ENCODE assay signal across 1 cellular context in the genomic region with DNA sequence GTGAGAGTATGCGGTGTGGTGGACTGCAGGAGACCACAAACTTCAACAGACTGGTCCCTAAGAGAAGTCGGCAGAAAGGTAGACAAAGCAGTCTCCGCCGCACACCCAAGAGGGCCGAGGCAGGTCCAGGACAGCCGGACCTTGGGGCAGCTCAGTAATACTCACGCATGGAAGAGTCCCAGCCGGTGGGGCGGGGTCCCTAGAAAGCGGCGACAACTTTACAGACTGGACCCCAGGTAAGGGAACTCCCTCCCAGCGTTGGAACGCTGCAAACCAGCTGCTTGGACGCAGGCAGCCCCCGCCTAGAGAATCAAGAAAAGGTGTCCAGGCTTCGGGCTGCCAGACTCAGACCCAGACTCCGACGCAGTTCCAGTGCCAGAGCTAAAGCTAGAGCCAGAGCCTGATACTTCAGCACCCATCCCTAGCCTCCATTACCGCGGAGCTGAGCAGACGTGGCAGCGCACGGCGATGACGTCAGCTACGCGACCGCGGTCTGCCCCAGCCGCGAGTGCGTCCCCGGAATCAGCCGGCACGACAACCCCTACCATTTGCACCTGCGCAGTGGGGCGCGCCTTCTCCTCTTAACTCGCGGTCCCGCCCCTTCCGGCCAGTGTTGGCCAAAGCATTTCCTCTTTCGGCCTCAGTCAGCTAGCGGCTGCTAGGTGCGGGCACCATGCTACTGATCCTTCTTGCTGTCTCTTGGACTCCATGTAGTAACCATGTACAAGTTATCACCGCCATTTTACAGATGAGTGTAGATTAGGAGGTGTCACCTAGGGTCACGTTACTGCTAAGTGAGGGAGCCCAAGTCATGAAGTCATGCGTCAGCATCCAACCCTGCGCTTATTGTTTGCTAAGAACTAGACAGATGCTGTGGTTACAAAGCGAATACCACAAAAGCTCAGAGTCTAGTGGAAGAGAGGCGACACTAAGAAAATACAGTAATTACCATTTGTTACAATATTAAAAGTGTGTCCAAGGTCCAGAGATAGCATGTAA.
A peak's percentile ranks its signal among the peaks of the same experiment; 100 is the strongest.
TF ChIP-seq lines count a peak whose summit lies in the region.

A gene with protein sequence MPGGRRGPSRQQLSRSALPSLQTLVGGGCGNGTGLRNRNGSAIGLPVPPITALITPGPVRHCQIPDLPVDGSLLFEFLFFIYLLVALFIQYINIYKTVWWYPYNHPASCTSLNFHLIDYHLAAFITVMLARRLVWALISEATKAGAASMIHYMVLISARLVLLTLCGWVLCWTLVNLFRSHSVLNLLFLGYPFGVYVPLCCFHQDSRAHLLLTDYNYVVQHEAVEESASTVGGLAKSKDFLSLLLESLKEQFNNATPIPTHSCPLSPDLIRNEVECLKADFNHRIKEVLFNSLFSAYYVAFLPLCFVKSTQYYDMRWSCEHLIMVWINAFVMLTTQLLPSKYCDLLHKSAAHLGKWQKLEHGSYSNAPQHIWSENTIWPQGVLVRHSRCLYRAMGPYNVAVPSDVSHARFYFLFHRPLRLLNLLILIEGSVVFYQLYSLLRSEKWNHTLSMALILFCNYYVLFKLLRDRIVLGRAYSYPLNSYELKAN (minus strand): TSS at position 445 of the 999 bp plus-strand sequence. CDS start 1,541 bp downstream, outside the sequence.

TF ChIP-seq in HepG2, 621 proteins besides CTCF, POLR2A, EP300 and RAD21 (continued from another document and continues in another):
- TF ChIP-seq, protein P1, sequence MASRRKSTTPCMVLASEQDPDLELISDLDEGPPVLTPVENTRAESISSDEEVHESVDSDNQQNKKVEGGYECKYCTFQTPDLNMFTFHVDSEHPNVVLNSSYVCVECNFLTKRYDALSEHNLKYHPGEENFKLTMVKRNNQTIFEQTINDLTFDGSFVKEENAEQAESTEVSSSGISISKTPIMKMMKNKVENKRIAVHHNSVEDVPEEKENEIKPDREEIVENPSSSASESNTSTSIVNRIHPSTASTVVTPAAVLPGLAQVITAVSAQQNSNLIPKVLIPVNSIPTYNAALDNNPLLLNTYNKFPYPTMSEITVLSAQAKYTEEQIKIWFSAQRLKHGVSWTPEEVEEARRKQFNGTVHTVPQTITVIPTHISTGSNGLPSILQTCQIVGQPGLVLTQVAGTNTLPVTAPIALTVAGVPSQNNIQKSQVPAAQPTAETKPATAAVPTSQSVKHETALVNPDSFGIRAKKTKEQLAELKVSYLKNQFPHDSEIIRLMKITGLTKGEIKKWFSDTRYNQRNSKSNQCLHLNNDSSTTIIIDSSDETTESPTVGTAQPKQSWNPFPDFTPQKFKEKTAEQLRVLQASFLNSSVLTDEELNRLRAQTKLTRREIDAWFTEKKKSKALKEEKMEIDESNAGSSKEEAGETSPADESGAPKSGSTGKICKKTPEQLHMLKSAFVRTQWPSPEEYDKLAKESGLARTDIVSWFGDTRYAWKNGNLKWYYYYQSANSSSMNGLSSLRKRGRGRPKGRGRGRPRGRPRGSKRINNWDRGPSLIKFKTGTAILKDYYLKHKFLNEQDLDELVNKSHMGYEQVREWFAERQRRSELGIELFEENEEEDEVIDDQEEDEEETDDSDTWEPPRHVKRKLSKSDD (CRISPR knock-in tag; IDR thresholded peaks at IDR 0.05; ENCODE audit: low read depth) = peak; percentile 98
- no peak for TF ChIP-seq SMARCE1 (IDR thresholded peaks at IDR 0.05; ENCODE audit: borderline replicate concordance)
- peak; percentile 69 for TF ChIP-seq TGIF2 (CRISPR knock-in tag; IDR thresholded peaks at IDR 0.05)
- TF ChIP-seq HMG20A (CRISPR knock-in tag; IDR thresholded peaks at IDR 0.05; ENCODE audit: borderline replicate concordance) = no peak; the same call in 1 of the 2 replicates
- TF ChIP-seq FOXC1 (CRISPR knock-in tag; IDR thresholded peaks at IDR 0.05; ENCODE audit: borderline replicate concordance) = no peak; the same call in 1 of the 2 replicates
- no peak for TF ChIP-seq ZNF766 (CRISPR knock-in tag; IDR thresholded peaks at IDR 0.05; ENCODE audit: borderline replicate concordance)
- TF ChIP-seq ZNF660 (CRISPR knock-in tag; IDR thresholded peaks at IDR 0.05; ENCODE audit: borderline replicate concordance, low read depth) = no peak
- TF ChIP-seq KDM3A (CRISPR knock-in tag; IDR thresholded peaks at IDR 0.05; ENCODE audit: low read depth) = peak; percentile 41; the same call in 1 of the 2 replicates
- TF ChIP-seq, protein P2, sequence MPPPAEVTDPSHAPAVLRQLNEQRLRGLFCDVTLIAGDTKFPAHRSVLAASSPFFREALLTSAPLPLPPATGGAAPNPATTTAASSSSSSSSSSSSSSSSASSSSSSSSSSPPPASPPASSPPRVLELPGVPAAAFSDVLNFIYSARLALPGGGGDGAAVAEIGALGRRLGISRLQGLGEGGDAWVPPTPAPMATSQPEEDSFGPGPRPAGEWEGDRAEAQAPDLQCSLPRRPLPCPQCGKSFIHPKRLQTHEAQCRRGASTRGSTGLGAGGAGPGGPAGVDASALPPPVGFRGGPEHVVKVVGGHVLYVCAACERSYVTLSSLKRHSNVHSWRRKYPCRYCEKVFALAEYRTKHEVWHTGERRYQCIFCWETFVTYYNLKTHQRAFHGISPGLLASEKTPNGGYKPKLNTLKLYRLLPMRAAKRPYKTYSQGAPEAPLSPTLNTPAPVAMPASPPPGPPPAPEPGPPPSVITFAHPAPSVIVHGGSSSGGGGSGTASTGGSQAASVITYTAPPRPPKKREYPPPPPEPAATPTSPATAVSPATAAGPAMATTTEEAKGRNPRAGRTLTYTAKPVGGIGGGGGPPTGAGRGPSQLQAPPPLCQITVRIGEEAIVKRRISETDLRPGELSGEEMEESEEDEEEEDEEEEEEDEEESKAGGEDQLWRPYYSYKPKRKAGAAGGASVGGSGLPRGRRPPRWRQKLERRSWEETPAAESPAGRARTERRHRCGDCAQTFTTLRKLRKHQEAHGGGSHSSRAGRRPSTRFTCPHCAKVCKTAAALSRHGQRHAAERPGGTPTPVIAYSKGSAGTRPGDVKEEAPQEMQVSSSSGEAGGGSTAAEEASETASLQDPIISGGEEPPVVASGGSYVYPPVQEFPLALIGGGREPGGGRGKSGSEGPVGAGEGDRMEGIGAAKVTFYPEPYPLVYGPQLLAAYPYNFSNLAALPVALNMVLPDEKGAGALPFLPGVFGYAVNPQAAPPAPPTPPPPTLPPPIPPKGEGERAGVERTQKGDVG (CRISPR knock-in tag; IDR thresholded peaks at IDR 0.05; ENCODE audit: borderline replicate concordance) = peak; percentile 89; the same call in 1 of the 2 replicates
- TF ChIP-seq, protein P3, sequence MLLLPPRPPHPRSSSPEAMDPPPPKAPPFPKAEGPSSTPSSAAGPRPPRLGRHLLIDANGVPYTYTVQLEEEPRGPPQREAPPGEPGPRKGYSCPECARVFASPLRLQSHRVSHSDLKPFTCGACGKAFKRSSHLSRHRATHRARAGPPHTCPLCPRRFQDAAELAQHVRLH (CRISPR knock-in tag; IDR thresholded peaks at IDR 0.05; ENCODE audit: borderline replicate concordance, low read depth) = peak; percentile 91; the same call in 1 of the 2 replicates
- TF ChIP-seq, protein P4, sequence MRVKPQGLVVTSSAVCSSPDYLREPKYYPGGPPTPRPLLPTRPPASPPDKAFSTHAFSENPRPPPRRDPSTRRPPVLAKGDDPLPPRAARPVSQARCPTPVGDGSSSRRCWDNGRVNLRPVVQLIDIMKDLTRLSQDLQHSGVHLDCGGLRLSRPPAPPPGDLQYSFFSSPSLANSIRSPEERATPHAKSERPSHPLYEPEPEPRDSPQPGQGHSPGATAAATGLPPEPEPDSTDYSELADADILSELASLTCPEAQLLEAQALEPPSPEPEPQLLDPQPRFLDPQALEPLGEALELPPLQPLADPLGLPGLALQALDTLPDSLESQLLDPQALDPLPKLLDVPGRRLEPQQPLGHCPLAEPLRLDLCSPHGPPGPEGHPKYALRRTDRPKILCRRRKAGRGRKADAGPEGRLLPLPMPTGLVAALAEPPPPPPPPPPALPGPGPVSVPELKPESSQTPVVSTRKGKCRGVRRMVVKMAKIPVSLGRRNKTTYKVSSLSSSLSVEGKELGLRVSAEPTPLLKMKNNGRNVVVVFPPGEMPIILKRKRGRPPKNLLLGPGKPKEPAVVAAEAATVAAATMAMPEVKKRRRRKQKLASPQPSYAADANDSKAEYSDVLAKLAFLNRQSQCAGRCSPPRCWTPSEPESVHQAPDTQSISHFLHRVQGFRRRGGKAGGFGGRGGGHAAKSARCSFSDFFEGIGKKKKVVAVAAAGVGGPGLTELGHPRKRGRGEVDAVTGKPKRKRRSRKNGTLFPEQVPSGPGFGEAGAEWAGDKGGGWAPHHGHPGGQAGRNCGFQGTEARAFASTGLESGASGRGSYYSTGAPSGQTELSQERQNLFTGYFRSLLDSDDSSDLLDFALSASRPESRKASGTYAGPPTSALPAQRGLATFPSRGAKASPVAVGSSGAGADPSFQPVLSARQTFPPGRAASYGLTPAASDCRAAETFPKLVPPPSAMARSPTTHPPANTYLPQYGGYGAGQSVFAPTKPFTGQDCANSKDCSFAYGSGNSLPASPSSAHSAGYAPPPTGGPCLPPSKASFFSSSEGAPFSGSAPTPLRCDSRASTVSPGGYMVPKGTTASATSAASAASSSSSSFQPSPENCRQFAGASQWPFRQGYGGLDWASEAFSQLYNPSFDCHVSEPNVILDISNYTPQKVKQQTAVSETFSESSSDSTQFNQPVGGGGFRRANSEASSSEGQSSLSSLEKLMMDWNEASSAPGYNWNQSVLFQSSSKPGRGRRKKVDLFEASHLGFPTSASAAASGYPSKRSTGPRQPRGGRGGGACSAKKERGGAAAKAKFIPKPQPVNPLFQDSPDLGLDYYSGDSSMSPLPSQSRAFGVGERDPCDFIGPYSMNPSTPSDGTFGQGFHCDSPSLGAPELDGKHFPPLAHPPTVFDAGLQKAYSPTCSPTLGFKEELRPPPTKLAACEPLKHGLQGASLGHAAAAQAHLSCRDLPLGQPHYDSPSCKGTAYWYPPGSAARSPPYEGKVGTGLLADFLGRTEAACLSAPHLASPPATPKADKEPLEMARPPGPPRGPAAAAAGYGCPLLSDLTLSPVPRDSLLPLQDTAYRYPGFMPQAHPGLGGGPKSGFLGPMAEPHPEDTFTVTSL (CRISPR knock-in tag; IDR thresholded peaks at IDR 0.05; ENCODE audit: borderline replicate concordance) = no peak
- TF ChIP-seq U2AF2 (IDR thresholded peaks at IDR 0.05; ENCODE audit: low read depth, low read length) = no peak
- peak; percentile 79; the same call in 1 of the 2 replicates for TF ChIP-seq ZSCAN9 (CRISPR knock-in tag; IDR thresholded peaks at IDR 0.05; ENCODE audit: borderline replicate concordance)
- peak; percentile 84 for TF ChIP-seq TBX3 (IDR thresholded peaks at IDR 0.05; ENCODE audit: borderline replicate concordance)
- TF ChIP-seq ZNF569 (CRISPR knock-in tag; IDR thresholded peaks at IDR 0.05; ENCODE audit: borderline replicate concordance) = no peak
- TF ChIP-seq, protein P5, sequence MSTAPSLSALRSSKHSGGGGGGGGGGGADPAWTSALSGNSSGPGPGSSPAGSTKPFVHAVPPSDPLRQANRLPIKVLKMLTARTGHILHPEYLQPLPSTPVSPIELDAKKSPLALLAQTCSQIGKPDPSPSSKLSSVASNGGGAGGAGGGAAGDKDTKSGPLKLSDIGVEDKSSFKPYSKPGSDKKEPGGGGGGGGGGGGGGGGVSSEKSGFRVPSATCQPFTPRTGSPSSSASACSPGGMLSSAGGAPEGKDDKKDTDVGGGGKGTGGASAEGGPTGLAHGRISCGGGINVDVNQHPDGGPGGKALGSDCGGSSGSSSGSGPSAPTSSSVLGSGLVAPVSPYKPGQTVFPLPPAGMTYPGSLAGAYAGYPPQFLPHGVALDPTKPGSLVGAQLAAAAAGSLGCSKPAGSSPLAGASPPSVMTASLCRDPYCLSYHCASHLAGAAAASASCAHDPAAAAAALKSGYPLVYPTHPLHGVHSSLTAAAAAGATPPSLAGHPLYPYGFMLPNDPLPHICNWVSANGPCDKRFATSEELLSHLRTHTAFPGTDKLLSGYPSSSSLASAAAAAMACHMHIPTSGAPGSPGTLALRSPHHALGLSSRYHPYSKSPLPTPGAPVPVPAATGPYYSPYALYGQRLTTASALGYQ (CRISPR knock-in tag; IDR thresholded peaks at IDR 0.05) = peak; percentile 18; the same call in 1 of the 2 replicates
- peak; percentile 99 for TF ChIP-seq POLR2AphosphoS5 (IDR thresholded peaks at IDR 0.05; ENCODE audit: low read depth, low read length)
- TF ChIP-seq POLR2G (IDR thresholded peaks at IDR 0.05; ENCODE audit: low read depth, low read length) = peak; percentile 99
- TF ChIP-seq NRL (CRISPR knock-in tag; IDR thresholded peaks at IDR 0.05; ENCODE audit: borderline replicate concordance) = peak; percentile 86; the same call in 1 of the 2 replicates
- no peak for TF ChIP-seq NFATC3 (CRISPR knock-in tag; IDR thresholded peaks at IDR 0.05)
- peak; percentile 24; the same call in 1 of the 2 replicates for TF ChIP-seq ZNF543 (CRISPR knock-in tag; IDR thresholded peaks at IDR 0.05)
- TF ChIP-seq, protein P6, sequence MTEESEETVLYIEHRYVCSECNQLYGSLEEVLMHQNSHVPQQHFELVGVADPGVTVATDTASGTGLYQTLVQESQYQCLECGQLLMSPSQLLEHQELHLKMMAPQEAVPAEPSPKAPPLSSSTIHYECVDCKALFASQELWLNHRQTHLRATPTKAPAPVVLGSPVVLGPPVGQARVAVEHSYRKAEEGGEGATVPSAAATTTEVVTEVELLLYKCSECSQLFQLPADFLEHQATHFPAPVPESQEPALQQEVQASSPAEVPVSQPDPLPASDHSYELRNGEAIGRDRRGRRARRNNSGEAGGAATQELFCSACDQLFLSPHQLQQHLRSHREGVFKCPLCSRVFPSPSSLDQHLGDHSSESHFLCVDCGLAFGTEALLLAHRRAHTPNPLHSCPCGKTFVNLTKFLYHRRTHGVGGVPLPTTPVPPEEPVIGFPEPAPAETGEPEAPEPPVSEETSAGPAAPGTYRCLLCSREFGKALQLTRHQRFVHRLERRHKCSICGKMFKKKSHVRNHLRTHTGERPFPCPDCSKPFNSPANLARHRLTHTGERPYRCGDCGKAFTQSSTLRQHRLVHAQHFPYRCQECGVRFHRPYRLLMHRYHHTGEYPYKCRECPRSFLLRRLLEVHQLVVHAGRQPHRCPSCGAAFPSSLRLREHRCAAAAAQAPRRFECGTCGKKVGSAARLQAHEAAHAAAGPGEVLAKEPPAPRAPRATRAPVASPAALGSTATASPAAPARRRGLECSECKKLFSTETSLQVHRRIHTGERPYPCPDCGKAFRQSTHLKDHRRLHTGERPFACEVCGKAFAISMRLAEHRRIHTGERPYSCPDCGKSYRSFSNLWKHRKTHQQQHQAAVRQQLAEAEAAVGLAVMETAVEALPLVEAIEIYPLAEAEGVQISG (CRISPR knock-in tag; IDR thresholded peaks at IDR 0.05) = peak; percentile 93
- TF ChIP-seq, protein P7, sequence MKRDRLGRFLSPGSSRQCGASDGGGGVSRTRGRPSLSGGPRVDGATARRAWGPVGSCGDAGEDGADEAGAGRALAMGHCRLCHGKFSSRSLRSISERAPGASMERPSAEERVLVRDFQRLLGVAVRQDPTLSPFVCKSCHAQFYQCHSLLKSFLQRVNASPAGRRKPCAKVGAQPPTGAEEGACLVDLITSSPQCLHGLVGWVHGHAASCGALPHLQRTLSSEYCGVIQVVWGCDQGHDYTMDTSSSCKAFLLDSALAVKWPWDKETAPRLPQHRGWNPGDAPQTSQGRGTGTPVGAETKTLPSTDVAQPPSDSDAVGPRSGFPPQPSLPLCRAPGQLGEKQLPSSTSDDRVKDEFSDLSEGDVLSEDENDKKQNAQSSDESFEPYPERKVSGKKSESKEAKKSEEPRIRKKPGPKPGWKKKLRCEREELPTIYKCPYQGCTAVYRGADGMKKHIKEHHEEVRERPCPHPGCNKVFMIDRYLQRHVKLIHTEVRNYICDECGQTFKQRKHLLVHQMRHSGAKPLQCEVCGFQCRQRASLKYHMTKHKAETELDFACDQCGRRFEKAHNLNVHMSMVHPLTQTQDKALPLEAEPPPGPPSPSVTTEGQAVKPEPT (CRISPR knock-in tag; IDR thresholded peaks at IDR 0.05; ENCODE audit: low read depth) = no peak
- peak; percentile 97 for TF ChIP-seq KMT2B (CRISPR knock-in tag; IDR thresholded peaks at IDR 0.05)
- TF ChIP-seq ETV6 (CRISPR knock-in tag; conservative IDR thresholded peaks at IDR 0.05) = peak; percentile 87; the same call in 1 of the 2 replicates
- no peak for TF ChIP-seq ZNF260 (CRISPR knock-in tag; IDR thresholded peaks at IDR 0.05; ENCODE audit: borderline replicate concordance, low read depth)
